Comparison of ENCODE assay signal across 8 cellular contexts in the genomic region with DNA sequence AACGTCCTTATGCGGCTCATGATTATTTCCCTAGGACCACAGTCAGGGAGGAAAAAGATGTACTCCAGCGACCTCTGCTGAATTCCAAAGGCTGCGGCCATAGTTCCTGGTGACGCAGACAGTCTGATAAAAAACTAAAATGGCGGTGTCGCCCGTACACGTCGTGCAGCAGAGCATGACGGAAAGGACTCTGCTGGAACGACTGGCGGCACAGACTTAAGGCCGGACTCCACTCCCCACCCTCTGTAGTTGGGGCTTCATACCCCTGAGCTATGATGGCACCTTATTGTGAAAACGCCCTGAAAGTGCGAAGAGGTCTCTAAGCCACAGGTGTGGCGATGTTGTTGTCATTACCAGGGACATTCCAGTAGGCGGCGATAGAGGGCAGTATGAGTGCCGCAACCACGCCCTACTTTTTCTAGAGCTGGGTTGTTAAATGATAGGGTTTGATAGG.
DNase-seq lines count a peak whose midpoint lies in the region; ATAC-seq and TF ChIP-seq lines count a peak whose summit lies in the region.

No MANE protein-coding gene starts in this region.

- H3K4me1 ChIP-seq in smooth muscle cell (ENCODE audit: low read depth), result no peaks in the 10 kb centered on the region

- in situ Hi-C loops in brain microvascular endothelial cell (cut with HindIII; ENCODE audit: low pct_ligation_motif_present, low sequenced_read_pairs), result no loop called here

- WGBS in smooth muscle cell (ENCODE audit: low lambda C conversion rate), result 30% methylated on average over 21 of the region's 21 CpGs

- peak overlapping the region; percentile 41 for H3K9ac ChIP-seq in smooth muscle cell (ENCODE audit: low read depth)

- no peaks in the 10 kb centered on the region for H3K79me2 ChIP-seq in smooth muscle cell (ENCODE audit: low read depth)

- peak overlapping the region in 3 of 4 donors; percentile 49 to 84 (median 81) for H3K4me3 Mint-ChIP-seq in IgD-negative memory B cell
- H3K4me3 Mint-ChIP-seq in immature natural killer cell, result peak overlapping the region; percentile 71 to 82 (median 78)

- peak overlapping the region in 1 of 3 donors; percentile 54 for H3K27ac Mint-ChIP-seq in IgD-negative memory B cell
- peak overlapping the region in 1 of 6 donors; percentile 43 for H3K27ac Mint-ChIP-seq in immature natural killer cell

- H3K36me3 ChIP-seq in brain microvascular endothelial cell (replicated peaks), result no peaks in the 10 kb centered on the region
- H3K36me3 ChIP-seq in smooth muscle cell (ENCODE audit: low read depth), result no peaks in the 10 kb centered on the region

- H3K4me3 ChIP-seq in brain microvascular endothelial cell (ENCODE audit: low read depth, low read length) (peak overlapping the region; percentile 52), smooth muscle cell (peak overlapping the region; percentile 62)

- H3K9me3 Mint-ChIP-seq in IgD-negative memory B cell (peaks cover 0 to under 1% (median 0%) of the 10 kb centered on the region in 3 donors), immature natural killer cell (no peaks in the 10 kb centered on the region)

- peak overlapping the region; percentile 51 for H3K4me2 ChIP-seq in smooth muscle cell

- H4K20me1 ChIP-seq in smooth muscle cell (ENCODE audit: low read depth), result no peaks in the 10 kb centered on the region

- DNase-seq in COLO668 (lab: John Stamatoyannopoulos, UW; ENCODE audit: unreplicated experiment), result peak; percentile 0
- peak; percentile 66 for DNase-seq in T1000 (lab: John Stamatoyannopoulos, UW)
- DNase-seq in brain microvascular endothelial cell, result peak; percentile 63
- peak; percentile 10 to 40 (median 31) for DNase-seq in immature natural killer cell
- peak; percentile 1 for DNase-seq in smooth muscle cell (lab: John Stamatoyannopoulos, UW; ENCODE audit: unreplicated experiment)
- DNase-seq in NCI-H2081 treated with DMSO at 0.1 percent for 48 hours (lab: John Stamatoyannopoulos, UW), result no peak

- H3K36me3 Mint-ChIP-seq in IgD-negative memory B cell (peaks cover 1% of the 10 kb centered on the region), immature natural killer cell (no peaks in the 10 kb centered on the region)

- H3K27me3 Mint-ChIP-seq in IgD-negative memory B cell (peaks cover 5% of the 10 kb centered on the region), immature natural killer cell (ENCODE audit: low read depth in 3 of 3) (peaks cover 0 to 5% (median 3%) of the 10 kb centered on the region in 3 donors)

- no peaks in the 10 kb centered on the region for H3K4me1 Mint-ChIP-seq in IgD-negative memory B cell
- H3K4me1 Mint-ChIP-seq in immature natural killer cell, result peaks cover 0 to 6% of the 10 kb centered on the region in 2 donors

- peak overlapping the region; percentile 92 for H2AFZ ChIP-seq in smooth muscle cell (ENCODE audit: low read depth)

- no peaks in the 10 kb centered on the region for H3F3A ChIP-seq in smooth muscle cell (ENCODE audit: low read depth)

- ATAC-seq in GM19455 (IDR thresholded peaks at IDR 0.05; ENCODE audit: unreplicated experiment), result peak; percentile 82

- H3K27ac ChIP-seq in brain microvascular endothelial cell, result peak overlapping the region; percentile 72
- H3K27ac ChIP-seq in smooth muscle cell (ENCODE audit: low read depth), result peak overlapping the region; percentile 26

- TF ChIP-seq CTCF in brain microvascular endothelial cell (IDR thresholded peaks at IDR 0.05; ENCODE audit: low read depth, low read length, missing control alignments) (peak; percentile 71), smooth muscle cell (IDR thresholded peaks at IDR 0.05; ENCODE audit: borderline replicate concordance, insufficient read depth, poor library complexity, severe bottlenecking) (peak; percentile 69)

- no peaks in the 10 kb centered on the region for H3K9me3 ChIP-seq in smooth muscle cell (replicated peaks; ENCODE audit: low read depth)

- no peaks in the 10 kb centered on the region for H3K27me3 ChIP-seq in brain microvascular endothelial cell (replicated peaks)
- no peaks in the 10 kb centered on the region for H3K27me3 ChIP-seq in smooth muscle cell (ENCODE audit: low read depth)
